ENCODE assay signal across 14 cellular contexts in genomic region chr13:62387642-62388041, GRCh38.
DNase-seq lines count a peak whose midpoint lies in the region; TF ChIP-seq lines count a peak whose summit lies in the region.
"Had no signal": no experiment of that assay in that cellular context is flagged by ENCODE, and none has a peak within 500 bp of the region (broad histone marks: within the 10 kb centered on the region; RNA-seq: fewer than 3 reads in every experiment).

No MANE protein-coding gene starts in this region.

- H3K27ac ChIP-seq in neuronal stem cell (replicated peaks; ENCODE audit: low read length) (no peak overlapping the region), tibial artery (no peak overlapping the region)
- H3K27ac ChIP-seq: neutrophil had no signal

- H3K4me1 ChIP-seq in neuronal stem cell (ENCODE audit: control insufficient read depth in 2 of 2, insufficient read depth in 1 of 2, low read depth in 1 of 2, low read length in 2 of 2), result no peaks in the 10 kb centered on the region
- H3K4me1 ChIP-seq in tibial artery, result no peaks in the 10 kb centered on the region

- H3K23ac ChIP-seq in neuronal stem cell (ENCODE audit: low read depth, low read length, poor library complexity), result no peak overlapping the region

- no peaks in the 10 kb centered on the region for H3K27me3 Mint-ChIP-seq in chondrocyte (ENCODE audit: low read depth)
- H3K27me3 Mint-ChIP-seq: IgD-negative memory B cell had no signal

- H2BK15ac ChIP-seq in neuronal stem cell (ENCODE audit: low read length), result no peak overlapping the region

- H3K4me1 Mint-ChIP-seq in chondrocyte (ENCODE audit: low read depth), result peaks cover 5% of the 10 kb centered on the region
- H3K4me1 Mint-ChIP-seq: IgD-negative memory B cell had no signal

- intact Hi-C loops in tibial artery (cut with DNase I; ENCODE audit: low total_unique reads), result no loop called here

- H3K4me3 ChIP-seq in GM12865 (ENCODE audit: low read depth, low read length) (no peak overlapping the region), neuronal stem cell (ENCODE audit: low read length in 2 of 2) (no peak overlapping the region), tibial artery (no peak overlapping the region)

- no peaks in the 10 kb centered on the region for H3K79me1 ChIP-seq in neuronal stem cell (ENCODE audit: low read depth, low read length)

- DNase-seq in GM12865 (ENCODE audit: low read depth) (peak; percentile 1), NAMALWA (ENCODE audit: low spot score) (peak; percentile 55), chondrocyte (ENCODE audit: low spot score) (no peak), neuronal stem cell (ENCODE audit: low spot score) (no peak), GM03348 (ENCODE audit: low spot score) (no peak), tibial artery (no peak)
- no peak for DNase-seq in activated CD4-positive, alpha-beta T cell treated with anti-CD3 and anti-CD28 coated beads, Interleukin-2, amount 50 U/mL, for 48 hours
- DNase-seq: activated effector memory CD4-positive, alpha-beta T cell treated with anti-CD3 and anti-CD28 coated beads, Interleukin-2, amount 50 U/mL, for 16 hours; cerebellar nuclear complex; DMS79 treated with DMSO at 0.1 percent for 48 hours; foreskin melanocyte; SIG-M5 had no signal

- H3K27me3 ChIP-seq in neuronal stem cell (ENCODE audit: control insufficient read depth in 3 of 3, insufficient read depth in 3 of 3, low read depth in 1 of 3, low read length in 3 of 3), result no peaks in the 10 kb centered on the region
- no peaks in the 10 kb centered on the region for H3K27me3 ChIP-seq in tibial artery
- H3K27me3 ChIP-seq: neutrophil had no signal

- H2AK5ac ChIP-seq in neuronal stem cell (ENCODE audit: low read depth, low read length), result no peak overlapping the region

- H3K36me3 ChIP-seq in neuronal stem cell (replicated peaks in 1 of 2; ENCODE audit: control insufficient read depth in 2 of 2, insufficient read depth in 2 of 2, low read length in 2 of 2) (no peaks in the 10 kb centered on the region), tibial artery (no peaks in the 10 kb centered on the region)
- H3K36me3 ChIP-seq: neutrophil had no signal

- no peak overlapping the region for H3K9ac ChIP-seq in neuronal stem cell (ENCODE audit: low read depth, low read length, poor library complexity)

- H3K9me3 ChIP-seq in neuronal stem cell (replicated peaks in 1 of 2; ENCODE audit: control insufficient read depth in 2 of 2, insufficient read depth in 1 of 2, low read depth in 1 of 2, low read length in 2 of 2), result no peaks in the 10 kb centered on the region
- H3K9me3 ChIP-seq in tibial artery, result no peaks in the 10 kb centered on the region
- H3K9me3 ChIP-seq: neutrophil had no signal

- TF ChIP-seq CTCF in GM12865 (IDR thresholded peaks at IDR 0.05; ENCODE audit: insufficient read depth, low read depth, low read length, missing control alignments) (no peak), chondrocyte (IDR thresholded peaks at IDR 0.05) (peak; percentile 86), tibial artery (IDR thresholded peaks at IDR 0.05) (no peak)

- no peaks in the 10 kb centered on the region for H3K9me3 Mint-ChIP-seq in chondrocyte (ENCODE audit: low read depth)

- H2BK5ac ChIP-seq in neuronal stem cell (ENCODE audit: low read length), result no peak overlapping the region

- no peak overlapping the region for H3K4ac ChIP-seq in neuronal stem cell (ENCODE audit: low read length)

- no peak overlapping the region for H3K18ac ChIP-seq in neuronal stem cell (ENCODE audit: low read length)

- H3K36me3 Mint-ChIP-seq in chondrocyte (ENCODE audit: low read depth), result no peaks in the 10 kb centered on the region
- H3K36me3 Mint-ChIP-seq: IgD-negative memory B cell had no signal

- no peak overlapping the region for H2BK12ac ChIP-seq in neuronal stem cell (ENCODE audit: low read length)

- no peak overlapping the region for H3K14ac ChIP-seq in neuronal stem cell (ENCODE audit: low read length)

- no peak overlapping the region for H3K4me2 ChIP-seq in neuronal stem cell (ENCODE audit: insufficient read depth, low read length, poor library complexity, severe bottlenecking)

- H4K91ac ChIP-seq in neuronal stem cell (ENCODE audit: low read depth, low read length, poor library complexity), result no peak overlapping the region

- WGBS in neuronal stem cell (ENCODE audit: extremely low coverage in 2 of 2, insufficient read length in 2 of 2, insufficient replicate concordance in 1 of 2), 2 donors, result no CpG with 5 or more reads among the region's 3 CpGs

- peak overlapping the region; percentile 74 for H2AFZ ChIP-seq in neuronal stem cell (ENCODE audit: low read length)

- H2BK120ac ChIP-seq in neuronal stem cell (ENCODE audit: low read depth, low read length), result no peak overlapping the region

- no peak overlapping the region for H3K27ac Mint-ChIP-seq in chondrocyte (ENCODE audit: unreplicated experiment)
- H3K27ac Mint-ChIP-seq: IgD-negative memory B cell had no signal

- no peak overlapping the region for H4K8ac ChIP-seq in neuronal stem cell (ENCODE audit: low read depth, low read length)

- H3K4me3 Mint-ChIP-seq in chondrocyte (ENCODE audit: unreplicated experiment), result peak overlapping the region; percentile 46
- H3K4me3 Mint-ChIP-seq: IgD-negative memory B cell had no signal

Comparison
In these comparisons a context has a peak if more than half of its experiments do, and no peak if none do; other contexts are left out.
1. DNase-seq: peak in GM12865 (single experiment) and NAMALWA (single experiment); none in chondrocyte (single experiment), neuronal stem cell (single experiment), GM03348 (single experiment), activated CD4-positive, alpha-beta T cell treated with anti-CD3 and anti-CD28 coated beads, Interleukin-2, amount 50 U/mL, for 48 hours (0 of 2) and tibial artery (0 of 2).